Comparison of ENCODE assay signal across 1 cellular context in genomic region chr1:147172168-147173016, GRCh38.
TF ChIP-seq lines count a peak whose summit lies in the region.

TSS of gene PRKAB2 (minus strand) at chr1:147172470. CDS start at chr1:147172144, 326 bp downstream.

TF ChIP-seq in HEK293, 187 proteins besides CTCF, POLR2A, EP300 and RAD21 (continued from another document and continues in another):
- peak; percentile 26; the same call in 1 of the 2 replicates for TF ChIP-seq ZNF362 (tag by site-specific recombination; IDR thresholded peaks at IDR 0.05)
- TF ChIP-seq ZNF621 (tag by site-specific recombination; IDR thresholded peaks at IDR 0.05): no peak
- no peak for TF ChIP-seq ZNF548 (tag by site-specific recombination; IDR thresholded peaks at IDR 0.05)
- TF ChIP-seq ZBTB48 (tag by site-specific recombination; IDR thresholded peaks at IDR 0.05): peak; percentile 98
- TF ChIP-seq SCRT2 (tag by site-specific recombination; IDR thresholded peaks at IDR 0.05): peak; percentile 13; the same call in 1 of the 2 replicates
- TF ChIP-seq ZNF366 (tag by site-specific recombination; conservative IDR thresholded peaks at IDR 0.05): peak; percentile 55
- TF ChIP-seq ZNF76 (tag by site-specific recombination; IDR thresholded peaks at IDR 0.05; ENCODE audit: borderline replicate concordance, low read depth): peak; percentile 86
- TF ChIP-seq ZNF600 (tag by site-specific recombination; IDR thresholded peaks at IDR 0.05): peak; percentile 91
- 0 out of 2 replicates have a peak, but pooled peaks have one; percentile 3 for TF ChIP-seq ZNF585B (tag by site-specific recombination; IDR thresholded peaks at IDR 0.05)
- TF ChIP-seq PRDM4 (tag by site-specific recombination; IDR thresholded peaks at IDR 0.05): peak; percentile 4; the same call in 1 of the 2 replicates
- peak; percentile 46 for TF ChIP-seq ZBTB11 (tag by site-specific recombination; conservative IDR thresholded peaks at IDR 0.05; ENCODE audit: low read depth)
- peak; percentile 88; the same call in 1 of the 2 replicates for TF ChIP-seq PBX3 (CRISPR knock-in tag; IDR thresholded peaks at IDR 0.05)
- peak; percentile 87; the same call in 1 of the 2 replicates for TF ChIP-seq ZNF626 (tag by site-specific recombination; IDR thresholded peaks at IDR 0.05)
- 0 out of 2 replicates have a peak, but pooled peaks have one; percentile 28 for TF ChIP-seq TSHZ1 (tag by site-specific recombination; IDR thresholded peaks at IDR 0.05; ENCODE audit: borderline replicate concordance)
- peak; percentile 91 for TF ChIP-seq ZNF692 (tag by site-specific recombination; IDR thresholded peaks at IDR 0.05)
- peak; percentile 77 for TF ChIP-seq HIC1 (tag by site-specific recombination; IDR thresholded peaks at IDR 0.05)
- peak; percentile 85 for TF ChIP-seq ZBTB44 (tag by site-specific recombination; IDR thresholded peaks at IDR 0.05)
- TF ChIP-seq REST (tag by site-specific recombination; IDR thresholded peaks at IDR 0.05): 0 out of 2 replicates have a peak, but pooled peaks have one; percentile 12
- TF ChIP-seq ZBTB10 (tag by site-specific recombination; IDR thresholded peaks at IDR 0.05): peak; percentile 92
- peak; percentile 96 for TF ChIP-seq ZNF335 (tag by site-specific recombination; conservative IDR thresholded peaks at IDR 0.05)
